8 cellular contexts compared by ENCODE assay signal in genomic region chr6:42451595-42452170, GRCh38. TPM values are rescaled to one million over a fixed set of nuclear protein-coding genes. Genes with fewer than 3 reads are reported as not detected.
A peak's percentile ranks its signal among the peaks of the same experiment; 100 is the strongest.
DNase-seq lines count a peak whose midpoint lies in the region; ATAC-seq and TF ChIP-seq lines count a peak whose summit lies in the region.

TRERF1 (minus strand) TSS chr6:42451926; CDS start chr6:42269590, 182,336 bp downstream.

- H3K36me3 Mint-ChIP-seq in Calu3 (ENCODE audit: insufficient read depth, unreplicated experiment) (peaks cover 36% of the 10 kb centered on the region), chondrocyte (ENCODE audit: low read depth) (no peaks in the 10 kb centered on the region)

- no TSS peak for BruUV-seq in Calu3 (replicated peaks; lab: Mats Ljungman, UMichigan)

- H3K4me1 Mint-ChIP-seq in Calu3 (ENCODE audit: low read depth, unreplicated experiment) (peaks cover 20% of the 10 kb centered on the region), chondrocyte (ENCODE audit: low read depth) (peaks cover 28% of the 10 kb centered on the region)

- H3K27ac Mint-ChIP-seq in Calu3 (ENCODE audit: unreplicated experiment) (peak within 1 kb of the TSS; percentile 17), chondrocyte (ENCODE audit: unreplicated experiment) (peak within 1 kb of the TSS; percentile 86)

- peak within 1 kb of the TSS; percentile 98 for H3K4me3 Mint-ChIP-seq in Calu3 (ENCODE audit: low read depth, unreplicated experiment)
- peak within 1 kb of the TSS; percentile 96 for H3K4me3 Mint-ChIP-seq in chondrocyte (ENCODE audit: unreplicated experiment)

- H3K9me3 Mint-ChIP-seq in Calu3 (ENCODE audit: low read depth, unreplicated experiment) (no peaks in the 10 kb centered on the region), chondrocyte (ENCODE audit: low read depth) (no peaks in the 10 kb centered on the region)

- peak within 1 kb of the TSS; percentile 87 for H3K4me3 ChIP-seq in WI38 (ENCODE audit: low read depth, low read length)

- intact Hi-C loops in Calu3 (cut with micrococcal nuclease; ENCODE audit: unreplicated experiment): loop anchor here (5.0 to 10.0 kb wide), 3 partner anchors 81 to 197 kb away; no protein-coding TSS in a partner anchor

- peak; percentile 31 for DNase-seq in Calu3
- peak; percentile 87 for DNase-seq in NCI-H2227 (lab: John Stamatoyannopoulos, UW; ENCODE audit: unreplicated experiment)
- DNase-seq in chondrocyte (ENCODE audit: low spot score): no peak
- DNase-seq in kidney tubule cell (ENCODE audit: low spot score): peak; percentile 50
- DNase-seq in stimulated activated CD4-positive, alpha-beta T cell treated with anti-CD3 and anti-CD28 coated beads, Interleukin-1b, Interleukin-23, amount 100 ng/mL, for 48 hours: peak; percentile 52

- TF ChIP-seq CTCF in Calu3 (IDR thresholded peaks at IDR 0.05; ENCODE audit: unreplicated experiment) (no peak), WI38 (IDR thresholded peaks at IDR 0.05; ENCODE audit: low read depth, low read length) (no peak), chondrocyte (IDR thresholded peaks at IDR 0.05) (no peak)

- ATAC-seq in HG02759 (IDR thresholded peaks at IDR 0.05; ENCODE audit: unreplicated experiment) (peak; percentile 36), GM18870 (IDR thresholded peaks at IDR 0.05; ENCODE audit: unreplicated experiment) (no peak)

- H3K27me3 Mint-ChIP-seq in Calu3 (ENCODE audit: unreplicated experiment) (peaks cover 41% of the 10 kb centered on the region), chondrocyte (ENCODE audit: low read depth) (no peaks in the 10 kb centered on the region)

- CTCF ChIA-PET in Calu3 (lab: Charles Lee): interaction anchor here (0.6 to 0.9 kb wide), 3 partner anchors 21 to 632 kb away, joined by 3 to 4 read pairs (median 3); no protein-coding TSS in a partner anchor

RNA-seq across cellular contexts. Expression of gene TRERF1, which starts in this region (rescaled TPM):
- 0.81 and 1.4 TPM in 2 replicates for total RNA-seq in Calu3 (2022)
- total RNA-seq in chondrocyte: 1.8 to 3.3 TPM (median 2.4 TPM) in 3 replicates
